In the genomic region with DNA sequence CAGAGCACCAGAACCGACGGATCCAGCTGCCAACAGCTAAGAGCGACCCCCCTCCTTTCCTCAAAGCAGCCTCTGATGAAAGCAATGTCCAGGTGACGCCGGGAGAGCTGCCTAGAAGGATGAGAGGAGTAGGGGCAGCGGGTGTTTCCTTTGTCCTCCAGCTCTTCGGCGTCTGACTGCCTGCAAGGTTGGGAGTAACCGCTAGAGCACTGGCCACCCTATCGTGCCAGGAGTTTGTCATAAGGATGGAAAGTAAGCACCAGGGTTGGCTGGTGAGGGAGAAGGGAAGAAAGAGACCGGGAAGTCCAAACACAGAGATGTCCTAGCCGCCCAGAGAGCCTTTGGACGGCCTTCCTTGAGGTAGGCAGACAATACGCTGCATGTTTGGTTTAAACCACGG, we compare ENCODE assay signal across 20 cellular contexts. TPM values are rescaled to one million over a fixed set of nuclear protein-coding genes. Genes with fewer than 3 reads are reported as not detected.
DNase-seq lines count a peak whose midpoint lies in the region; TF ChIP-seq lines count a peak whose summit lies in the region.
"Had no signal": no experiment of that assay in that cellular context is flagged by ENCODE, and none has a peak within 500 bp of the region (broad histone marks: within the 10 kb centered on the region; RNA-seq: fewer than 3 reads in every experiment).

No MANE protein-coding gene starts in this region.

- no peak for DNase-seq in AG04450 (ENCODE audit: low read depth, low spot score)
- peak; percentile 16 for DNase-seq in SK-N-DZ (ENCODE audit: low spot score)
- DNase-seq in mesenteric fat pad (ENCODE audit: low spot score), result peak; percentile 64
- no peak for DNase-seq in ecto neural progenitor cell (ENCODE audit: low spot score)
- no peak for DNase-seq in DMS 273 treated with DMSO at 0.1 percent for 48 hours (lab: John Stamatoyannopoulos, UW)
- no peak for DNase-seq in anterior cingulate cortex (lab: John Stamatoyannopoulos, UW)
- DNase-seq: activated CD4-positive, CD25-positive, alpha-beta regulatory T cell treated with anti-CD3 and anti-CD28 coated beads, Interleukin-2, amount 50 U/mL, for 72 hours; activated CD8-positive, alpha-beta memory T cell treated with anti-CD3 and anti-CD28 coated beads, Interleukin-2, amount 50 U/mL, for 4 hours; Calu3; endodermal cell; glutamatergic neuron; Kasumi-1; left ventricle myocardium inferior; NCI-H1092 treated with DMSO at 0.1 percent for 48 hours; NCI-H2107; NCI-H526; nucleus accumbens; stimulated activated naive B cell treated with anti-CD40 and anti-IgM and Interleukin-4, amounts not matched to agents 10 μg/mL and 1 μg/mL and 100 μg/mL, for 72 hours; transverse colon had no signal

- POLR2A ChIA-PET in AG04450 (lab: Yijun Ruan, JAX), result no interaction called here

- TF ChIP-seq CTCF in AG04450 (IDR thresholded peaks at IDR 0.05; ENCODE audit: low read depth, low read length), result no peak

- H3K4me2 ChIP-seq in BLaER1, result peak overlapping the region; percentile 75

- H3K9me3 ChIP-seq in AG04450 (ENCODE audit: control insufficient read depth, insufficient read depth, low read length), result peaks cover 10% of the 10 kb centered on the region
- no peaks in the 10 kb centered on the region for H3K9me3 ChIP-seq in BLaER1
- H3K9me3 ChIP-seq: left ventricle myocardium inferior, transverse colon had no signal

- H3K27me3 ChIP-seq in AG04450 (ENCODE audit: control insufficient read depth, insufficient read depth, low read length) (no peaks in the 10 kb centered on the region), BLaER1 (no peaks in the 10 kb centered on the region)

- no peaks in the 10 kb centered on the region for H3K36me3 ChIP-seq in BLaER1
- H3K36me3 ChIP-seq: left ventricle myocardium inferior, transverse colon had no signal

- H3K27ac ChIP-seq in AG04450 (ENCODE audit: low read depth, low read length), result peak overlapping the region; percentile 81
- no peak overlapping the region for H3K27ac ChIP-seq in BLaER1
- H3K27ac ChIP-seq: transverse colon had no signal

- H3K9ac ChIP-seq in BLaER1, result no peak overlapping the region

- H4K20me1 ChIP-seq in BLaER1, result no peaks in the 10 kb centered on the region

- H3K4me3 ChIP-seq in AG04450 (ENCODE audit: low read depth, low read length) (no peak overlapping the region), BLaER1 (no peak overlapping the region)
- H3K4me3 ChIP-seq: left ventricle myocardium inferior, transverse colon had no signal

- H3K4me1 ChIP-seq in BLaER1, result peaks cover 80% of the 10 kb centered on the region
- H3K4me1 ChIP-seq: transverse colon had no signal

- CTCF ChIA-PET in AG04450 (lab: Charles Lee), result interaction anchor here (1.2 kb wide), 1 partner anchor 50 kb away, joined by 4 read pairs; no protein-coding TSS in a partner anchor

RNA-seq across cellular contexts. Expression of a gene that starts 10.8 kb away (rescaled TPM):
- 104 and 118 TPM in 2 replicates for polyA plus RNA-seq in AG04450 (2011; rRNA removed)
- polyA minus RNA-seq in AG04450 (2011; rRNA and poly(A)+ RNA removed), result 41.8 and 53.8 TPM in 2 replicates
- polyA plus RNA-seq in SK-N-DZ (2014; cell fraction: cytosol; rRNA removed), result 34.0 and 40.7 TPM in 2 replicates
- polyA plus RNA-seq in SK-N-DZ (2014; cell fraction: nucleus; rRNA removed), result 30.7 and 33.6 TPM in 2 replicates
- 50.4 TPM for total RNA-seq in mesenteric fat pad

RNA-seq across cellular contexts. Expression of a gene that starts 12.4 kb away (rescaled TPM):
- 34.4 and 51.8 TPM in 2 replicates for polyA plus RNA-seq in AG04450 (2011; rRNA removed)
- 24.8 and 26.5 TPM in 2 replicates for polyA minus RNA-seq in AG04450 (2011; rRNA and poly(A)+ RNA removed)
- 41.2 and 51.3 TPM in 2 replicates for polyA plus RNA-seq in SK-N-DZ (2014; cell fraction: cytosol; rRNA removed)
- polyA plus RNA-seq in SK-N-DZ (2014; cell fraction: nucleus; rRNA removed), result 38.4 and 60.3 TPM in 2 replicates
- total RNA-seq in mesenteric fat pad, result 26.4 TPM

Comparison
In these comparisons a context has a peak if more than half of its experiments do, and no peak if none do; other contexts are left out.
1. DNase-seq: peak in SK-N-DZ (single experiment) and mesenteric fat pad (single experiment); none in AG04450 (single experiment), ecto neural progenitor cell (single experiment), DMS 273 treated with DMSO at 0.1 percent for 48 hours (single experiment) and anterior cingulate cortex (0 of 58).